In genomic region chr1:78731674-78732073, GRCh38 we compare ENCODE assay signal across 1 cellular context.
TF ChIP-seq lines count a peak whose summit lies in the region.

No MANE protein-coding gene starts in this region.

TF ChIP-seq in Ishikawa, 13 proteins besides CTCF, POLR2A, EP300 and RAD21:
- TF ChIP-seq REST (IDR thresholded peaks at IDR 0.05; ENCODE audit: low read depth) (no peak), CEBPB (IDR thresholded peaks at IDR 0.05) (peak; percentile 57; the same call in 1 of the 2 replicates)
